9 cellular contexts compared by ENCODE assay signal in the genomic region with DNA sequence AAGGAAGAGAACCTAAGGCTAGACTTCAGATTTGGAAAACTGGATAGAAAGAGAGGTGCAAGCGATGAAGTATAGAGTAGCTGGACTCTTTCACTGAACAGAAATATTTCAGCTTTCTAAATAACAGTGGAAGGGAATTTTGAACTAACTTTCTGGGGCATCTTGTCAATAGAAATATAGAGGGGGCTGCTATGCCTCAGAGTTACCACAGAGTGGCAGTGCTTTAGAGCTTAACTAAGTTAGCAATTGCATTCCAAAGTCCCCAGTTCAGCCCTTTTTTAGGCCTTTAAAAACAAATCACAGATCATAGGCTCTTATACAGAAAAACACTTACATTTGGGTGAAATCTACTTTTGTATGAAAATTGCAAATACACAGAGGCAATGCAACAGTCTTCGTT.
DNase-seq lines count a peak whose midpoint lies in the region; ATAC-seq and TF ChIP-seq lines count a peak whose summit lies in the region.
"Had no signal": no experiment of that assay in that cellular context is flagged by ENCODE, and none has a peak within 500 bp of the region (broad histone marks: within the 10 kb centered on the region; RNA-seq: fewer than 3 reads in every experiment).

No MANE protein-coding gene starts in this region.

- no peak overlapping the region for H3K27ac ChIP-seq in dorsolateral prefrontal cortex

- no peak overlapping the region for H3K4me3 Mint-ChIP-seq in activated T-helper 17 cell treated with anti-CD3 and anti-CD28 coated beads, Interleukin-2, amount 50 U/mL, for 72 hours

- H3K36me3 Mint-ChIP-seq in activated T-helper 17 cell treated with anti-CD3 and anti-CD28 coated beads, Interleukin-2, amount 50 U/mL, for 72 hours (ENCODE audit: low read depth): no peaks in the 10 kb centered on the region
- peaks cover 0 to 20% of the 10 kb centered on the region in 2 donors for H3K36me3 Mint-ChIP-seq in activated naive CD4-positive, alpha-beta T cell treated with anti-CD3 and anti-CD28 coated beads, Interleukin-2, amount 50 U/mL, for 72 hours

- no peaks in the 10 kb centered on the region for H3K27me3 Mint-ChIP-seq in activated T-helper 17 cell treated with anti-CD3 and anti-CD28 coated beads, Interleukin-2, amount 50 U/mL, for 72 hours

- no peak overlapping the region for H3K4me3 ChIP-seq in dorsolateral prefrontal cortex
- H3K4me3 ChIP-seq: lung had no signal

- TF ChIP-seq CTCF in dorsolateral prefrontal cortex (IDR thresholded peaks at IDR 0.05 in 54 of 56, conservative IDR thresholded peaks at IDR 0.05 in 2 of 56; ENCODE audit: low read depth in 1 of 56, partially characterized antibody in 56 of 56): peak; percentile 42 to 81 (median 67)

- H3K4me1 Mint-ChIP-seq in activated T-helper 17 cell treated with anti-CD3 and anti-CD28 coated beads, Interleukin-2, amount 50 U/mL, for 72 hours: no peaks in the 10 kb centered on the region

- H3K27ac Mint-ChIP-seq in activated T-helper 17 cell treated with anti-CD3 and anti-CD28 coated beads, Interleukin-2, amount 50 U/mL, for 72 hours: no peak overlapping the region
- no peak overlapping the region for H3K27ac Mint-ChIP-seq in activated naive CD4-positive, alpha-beta T cell treated with anti-CD3 and anti-CD28 coated beads, Interleukin-2, amount 50 U/mL, for 72 hours

- H3K27me3 ChIP-seq in dorsolateral prefrontal cortex: no peaks in the 10 kb centered on the region

- ATAC-seq in activated T-helper 17 cell treated with anti-CD3 and anti-CD28 coated beads, Interleukin-2, amount 50 U/mL, for 72 hours (replicated peaks): no peak
- ATAC-seq in HG03354 (IDR thresholded peaks at IDR 0.05; ENCODE audit: poor library complexity, severe bottlenecking, unreplicated experiment): no peak
- no peak for ATAC-seq in activated naive CD4-positive, alpha-beta T cell treated with anti-CD3 and anti-CD28 coated beads, Interleukin-2, amount 50 U/mL, for 72 hours

- DNase-seq in DMS79 treated with DMSO at 0.1 percent for 48 hours (lab: John Stamatoyannopoulos, UW): peak; percentile 1
- DNase-seq in DMS79 (lab: John Stamatoyannopoulos, UW): no peak
- DNase-seq in NCI-H2227 treated with DMSO at 0.1 percent for 48 hours (lab: John Stamatoyannopoulos, UW): peak; percentile 31
- peak in 1 of 10 donors; percentile 14 for DNase-seq in dorsolateral prefrontal cortex
- DNase-seq in pons (ENCODE audit: low spot score): peak; percentile 52
- DNase-seq in activated naive CD4-positive, alpha-beta T cell treated with anti-CD3 and anti-CD28 coated beads, Interleukin-2, amount 50 U/mL, for 72 hours (ENCODE audit: low spot score in 2 of 2): no peak

- intact Hi-C loops in dorsolateral prefrontal cortex (cut with DNase I): no loop called here

- peaks cover 20% of the 10 kb centered on the region for H3K9me3 Mint-ChIP-seq in activated T-helper 17 cell treated with anti-CD3 and anti-CD28 coated beads, Interleukin-2, amount 50 U/mL, for 72 hours
- H3K9me3 Mint-ChIP-seq in activated naive CD4-positive, alpha-beta T cell treated with anti-CD3 and anti-CD28 coated beads, Interleukin-2, amount 50 U/mL, for 72 hours: peaks cover 18 to 24% of the 10 kb centered on the region in 2 donors

Comparison
In these comparisons a context has a peak if more than half of its experiments do, and no peak if none do; other contexts are left out.
1. DNase-seq: peak in DMS79 treated with DMSO at 0.1 percent for 48 hours (single experiment), NCI-H2227 treated with DMSO at 0.1 percent for 48 hours (single experiment) and pons (single experiment); none in DMS79 (single experiment) and activated naive CD4-positive, alpha-beta T cell treated with anti-CD3 and anti-CD28 coated beads, Interleukin-2, amount 50 U/mL, for 72 hours (0 of 2).